11 cellular contexts compared by ENCODE assay signal in genomic region chr1:109530457-109531204, GRCh38. TPM values are rescaled to one million over a fixed set of nuclear protein-coding genes. Genes with fewer than 3 reads are reported as not detected.
DNase-seq lines count a peak whose midpoint lies in the region; ATAC-seq, FAIRE-seq and TF ChIP-seq lines count a peak whose summit lies in the region.
"Had no signal": no experiment of that assay in that cellular context is flagged by ENCODE, and none has a peak within 500 bp of the region (broad histone marks: within the 10 kb centered on the region; RNA-seq: fewer than 3 reads in every experiment).

No MANE protein-coding gene starts in this region.

- H3K9me3 ChIP-seq in upper lobe of right lung, result no peaks in the 10 kb centered on the region

- H3K4me1 ChIP-seq in upper lobe of right lung, result peaks cover 10% of the 10 kb centered on the region

- H3K27ac Mint-ChIP-seq in activated naive CD4-positive, alpha-beta T cell treated with anti-CD3 and anti-CD28 coated beads, Interleukin-2, amount 50 U/mL, for 72 hours, result peak overlapping the region; percentile 63 to 90

- no peak for DNase-seq in activated naive CD4-positive, alpha-beta T cell treated with anti-CD3 and anti-CD28 coated beads, Interleukin-2, amount 50 U/mL, for 72 hours (ENCODE audit: low spot score in 2 of 2)
- DNase-seq in activated naive CD4-positive, alpha-beta T cell treated with Interleukin-2 at 50 U/mL for 16 hours, result no peak
- DNase-seq in SHP77 treated with DMSO at 0.1 percent for 48 hours (lab: John Stamatoyannopoulos, UW), result peak; percentile 57
- peak in 26 of 42 donors; percentile 25 to 77 (median 56) for DNase-seq in head of caudate nucleus
- no peak for DNase-seq in upper lobe of right lung
- no peak for DNase-seq in stimulated activated CD4-positive, alpha-beta T cell treated with anti-CD3 and anti-CD28 coated beads, Interleukin-2, amount 100 ng/mL, for 48 hours
- no peak for DNase-seq in SIG-M5 treated with dmso at 0.1 percent for 504 hours (lab: John Stamatoyannopoulos, UW; ENCODE audit: unreplicated experiment)
- DNase-seq in D721Med (ENCODE audit: insufficient read length, low spot score), result no peak
- DNase-seq: stimulated activated CD4-positive, alpha-beta T cell treated with anti-CD3 and anti-CD28 coated beads, Interleukin-12 subunit alpha, Interleukin-12 subunit beta, amount 100 ng/mL, for 4 hours had no signal

- peak overlapping the region; percentile 24 for H3K27ac ChIP-seq in upper lobe of right lung

- no peak for ATAC-seq in activated naive CD4-positive, alpha-beta T cell treated with anti-CD3 and anti-CD28 coated beads, Interleukin-2, amount 50 U/mL, for 72 hours
- no peak for ATAC-seq in upper lobe of right lung

- no peak for TF ChIP-seq CTCF in upper lobe of right lung (IDR thresholded peaks at IDR 0.05)
- TF ChIP-seq CTCF in D721Med (IDR thresholded peaks at IDR 0.05; ENCODE audit: insufficient read depth, missing control alignments), result no peak

- no peaks in the 10 kb centered on the region for H3K27me3 ChIP-seq in upper lobe of right lung

- no peaks in the 10 kb centered on the region for H3K9me3 Mint-ChIP-seq in activated naive CD4-positive, alpha-beta T cell treated with anti-CD3 and anti-CD28 coated beads, Interleukin-2, amount 50 U/mL, for 72 hours

- no peaks in the 10 kb centered on the region for H3K36me3 ChIP-seq in upper lobe of right lung

- H3K36me3 Mint-ChIP-seq in activated naive CD4-positive, alpha-beta T cell treated with anti-CD3 and anti-CD28 coated beads, Interleukin-2, amount 50 U/mL, for 72 hours, result no peaks in the 10 kb centered on the region

- intact Hi-C loops in head of caudate nucleus (cut with DNase I) (loop anchor here (5.0 to 10.0 kb wide), 2 partner anchors 103 to 256 kb away; partner anchors contain the start of gene PSMA5), upper lobe of right lung (cut with DNase I) (loop anchor here (5.0 kb wide), 1 partner anchor 38 kb away; the partner anchor contains the start of gene CYB561D1)

- H3K4me3 ChIP-seq in upper lobe of right lung, result no peak overlapping the region
- H3K4me3 ChIP-seq: lung had no signal

- FAIRE-seq in D721Med (lab: Jason Lieb, UNC), result no peak

RNA-seq across cellular contexts. Expression of gene GPR61, which starts 9.0 kb away (rescaled TPM):
- total RNA-seq in activated naive CD4-positive, alpha-beta T cell treated with anti-CD3 and anti-CD28 coated beads, Interleukin-2, amount 50 U/mL, for 72 hours, result under 1 TPM in 1 of 2 donors, not detected in 1; 0.57 TPM
- total RNA-seq in upper lobe of right lung, result not detected
- total RNA-seq: fibroblast of lung, lung had no signal

RNA-seq across cellular contexts. Expression of gene GNAI3, which starts 17.8 kb away (rescaled TPM):
- 10 to 100 TPM in 1 of 2 donors, 1 to 10 TPM in 1; 8.9 to 10.1 TPM for total RNA-seq in activated naive CD4-positive, alpha-beta T cell treated with anti-CD3 and anti-CD28 coated beads, Interleukin-2, amount 50 U/mL, for 72 hours
- total RNA-seq in upper lobe of right lung, result 6.9 TPM

RNA-seq across cellular contexts. Expression of gene AMIGO1, which starts 21.1 kb away (rescaled TPM):
- total RNA-seq in activated naive CD4-positive, alpha-beta T cell treated with anti-CD3 and anti-CD28 coated beads, Interleukin-2, amount 50 U/mL, for 72 hours, result 1 to 10 TPM in 1 of 2 donors, under 1 TPM in 1; 0.97 to 1.3 TPM
- total RNA-seq in upper lobe of right lung, result 13.3 TPM

RNA-seq across cellular contexts. Expression of gene CYB561D1, which starts 36.7 kb away (rescaled TPM):
- total RNA-seq in activated naive CD4-positive, alpha-beta T cell treated with anti-CD3 and anti-CD28 coated beads, Interleukin-2, amount 50 U/mL, for 72 hours, result 10 to 100 TPM; 11.3 to 14.9 TPM
- total RNA-seq in upper lobe of right lung, result 13.1 TPM

RNA-seq across cellular contexts. Expression of gene ATXN7L2, which starts 46.9 kb away (rescaled TPM):
- 10 to 100 TPM; 11.5 to 21.9 TPM for total RNA-seq in activated naive CD4-positive, alpha-beta T cell treated with anti-CD3 and anti-CD28 coated beads, Interleukin-2, amount 50 U/mL, for 72 hours
- 4.6 TPM for total RNA-seq in upper lobe of right lung

Comparison
In these comparisons a context has a peak if more than half of its experiments do, and no peak if none do; other contexts are left out.
1. DNase-seq: peak in SHP77 treated with DMSO at 0.1 percent for 48 hours (single experiment) and head of caudate nucleus (26 of 42); none in activated naive CD4-positive, alpha-beta T cell treated with anti-CD3 and anti-CD28 coated beads, Interleukin-2, amount 50 U/mL, for 72 hours (0 of 2), activated naive CD4-positive, alpha-beta T cell treated with Interleukin-2 at 50 U/mL for 16 hours (single experiment), upper lobe of right lung (single experiment), stimulated activated CD4-positive, alpha-beta T cell treated with anti-CD3 and anti-CD28 coated beads, Interleukin-2, amount 100 ng/mL, for 48 hours (0 of 2), SIG-M5 treated with dmso at 0.1 percent for 504 hours (single experiment) and D721Med (single experiment).